Comparison of ENCODE assay signal across 1 cellular context in genomic region chr15:55785593-55785992, GRCh38. TPM values are rescaled to one million over a fixed set of nuclear protein-coding genes. Genes with fewer than 3 reads are reported as not detected.
"Had no signal": no experiment of that assay in that cellular context is flagged by ENCODE, and none has a peak within 500 bp of the region (broad histone marks: within the 10 kb centered on the region; RNA-seq: fewer than 3 reads in every experiment).

No MANE protein-coding gene starts in this region.

RNA-seq across cellular contexts. Expression of gene PRTG, which starts 42.6 kb away (rescaled TPM):
- total RNA-seq: HT-29 had no signal
